ENCODE assay signal across 2 cellular contexts in genomic region chr3:124034809-124035152, GRCh38.
TF ChIP-seq lines count a peak whose summit lies in the region.

No MANE protein-coding gene starts in this region.

TF ChIP-seq in liver, 16 proteins besides CTCF, POLR2A, EP300 and RAD21:
- no peak for TF ChIP-seq MAX (IDR thresholded peaks at IDR 0.05)
- no peak for TF ChIP-seq RXRA (IDR thresholded peaks at IDR 0.05)
- no peak for TF ChIP-seq JUND (IDR thresholded peaks at IDR 0.05)
- TF ChIP-seq NR2F2 (IDR thresholded peaks at IDR 0.05), result peak; percentile 52
- no peak for TF ChIP-seq EGR1 (IDR thresholded peaks at IDR 0.05; ENCODE audit: low read depth in 2 of 2)
- TF ChIP-seq REST (IDR thresholded peaks at IDR 0.05), result no peak
TF ChIP-seq in liver: peak in this region for 1.

TF ChIP-seq in HepG2, 621 proteins besides CTCF, POLR2A, EP300 and RAD21:
- TF ChIP-seq ZBTB1 (CRISPR knock-in tag; IDR thresholded peaks at IDR 0.05; ENCODE audit: borderline replicate concordance), result no peak
- TF ChIP-seq UBTF (CRISPR knock-in tag; IDR thresholded peaks at IDR 0.05), result no peak
- TF ChIP-seq NR2F2 (IDR thresholded peaks at IDR 0.05; ENCODE audit: borderline replicate concordance, low read depth), result no peak
- TF ChIP-seq ZNF501 (CRISPR knock-in tag; IDR thresholded peaks at IDR 0.05), result no peak
- TF ChIP-seq ZFY (CRISPR knock-in tag; IDR thresholded peaks at IDR 0.05), result no peak
- TF ChIP-seq ZNF747 (CRISPR knock-in tag; IDR thresholded peaks at IDR 0.05; ENCODE audit: borderline replicate concordance), result no peak
